ENCODE assay signal across 9 cellular contexts in genomic region chr4:182227611-182228010, GRCh38.
"Had no signal": no experiment of that assay in that cellular context is flagged by ENCODE, and none has a peak within 500 bp of the region (broad histone marks: within the 10 kb centered on the region; RNA-seq: fewer than 3 reads in every experiment).

No MANE protein-coding gene starts in this region.

- DNase-seq: GM23248, GOT3, H7, H9, HCEC 1CT, HFFc6 had no signal

- H3K27ac Mint-ChIP-seq: GM23338, HFFc6 had no signal

- H3K27ac ChIP-seq: GM23248 had no signal

- H3K4me2 ChIP-seq: GM23338 had no signal

- H3K9ac ChIP-seq: GM23248 had no signal

- H3K4me3 ChIP-seq: GM23248, GM23338, HAP-1 had no signal

- H3K36me3 ChIP-seq: HAP-1 had no signal

- H2AFZ ChIP-seq: GM23248, GM23338 had no signal

- H3K9me3 ChIP-seq: HAP-1 had no signal

- ATAC-seq: GM23338, HCT116 had no signal

- H3K4me3 Mint-ChIP-seq: GM23338, H9, HFFc6 had no signal

- H3K9me3 Mint-ChIP-seq: GM23338, H9, HFFc6 had no signal
